Comparison of ENCODE assay signal across 21 cellular contexts in genomic region chr12:52658196-52658595, GRCh38. TPM values are rescaled to one million over a fixed set of nuclear protein-coding genes. Genes with fewer than 3 reads are reported as not detected.
DNase-seq lines count a peak whose midpoint lies in the region; ATAC-seq and TF ChIP-seq lines count a peak whose summit lies in the region.
"Had no signal": no experiment of that assay in that cellular context is flagged by ENCODE, and none has a peak within 500 bp of the region (broad histone marks: within the 10 kb centered on the region; RNA-seq: fewer than 3 reads in every experiment).

No MANE protein-coding gene starts in this region.

- H3K4me3 ChIP-seq in coronary artery (no peak overlapping the region), spleen (no peak overlapping the region)
- H3K4me3 ChIP-seq: A549 had no signal

- no peaks in the 10 kb centered on the region for H3K9me3 ChIP-seq in spleen
- H3K9me3 ChIP-seq: A549 had no signal

- ATAC-seq in HG03097 (IDR thresholded peaks at IDR 0.05; ENCODE audit: low FRiP score, unreplicated experiment) = no peak
- ATAC-seq: A549, HepG2 had no signal

- peak; percentile 32 for DNase-seq in activated CD8-positive, alpha-beta memory T cell treated with anti-CD3 and anti-CD28 coated beads for 24 hours
- no peak for DNase-seq in activated CD8-positive, alpha-beta memory T cell treated with anti-CD3 and anti-CD28 coated beads, Interleukin-2, amount 50 U/mL, for 48 hours
- DNase-seq in coronary artery (ENCODE audit: low spot score) (peak; percentile 50), spleen (peak; percentile 65), NCI-H2196 (lab: John Stamatoyannopoulos, UW; ENCODE audit: unreplicated experiment) (no peak)
- no peak for DNase-seq in stimulated activated CD4-positive, alpha-beta T cell treated with anti-CD3 and anti-CD28 coated beads, Interleukin-4, amount 100 ng/mL, for 4 hours
- DNase-seq: AML-193; CD4-positive, alpha-beta T cell; DMS153; DMS79; GDM1; GOT3; H7 had no signal

- no peaks in the 10 kb centered on the region for H3K4me1 ChIP-seq in spleen
- H3K4me1 ChIP-seq: A549 had no signal

- H3K27me3 ChIP-seq in spleen (replicated peaks in 1 of 7) = peaks cover 0 to 15% (median 0%) of the 10 kb centered on the region in 7 donors

- no peaks in the 10 kb centered on the region for H3K36me3 ChIP-seq in spleen

- no peak for TF ChIP-seq POLR2A in spleen (IDR thresholded peaks at IDR 0.05)

- H3K27ac ChIP-seq in coronary artery = no peak overlapping the region
- H3K27ac ChIP-seq in spleen = no peak overlapping the region
- H3K27ac ChIP-seq: 22Rv1, A549, C4-2B had no signal

- 77 to 85% (median 79%) methylated on average over 4 of the region's 4 CpGs for WGBS in spleen, 5 donors

- intact Hi-C loops in spleen (cut with DNase I; ENCODE audit: low total_unique reads) = no loop called here

- TF ChIP-seq CTCF in coronary artery (IDR thresholded peaks at IDR 0.05) = no peak
- TF ChIP-seq CTCF in spleen (IDR thresholded peaks at IDR 0.05 in 8 of 11, conservative IDR thresholded peaks at IDR 0.05 in 3 of 11) = no peak

RNA-seq across cellular contexts. Expression of gene KRT2, which starts 6.2 kb away (rescaled TPM):
- total RNA-seq in spleen = under 1 TPM in 3 of 7 donors, not detected in 4; 0.13 to 0.52 (median 0.26) TPM
- polyA plus RNA-seq in spleen = under 1 TPM; 0.07 to 0.45 (median 0.42) TPM
- total RNA-seq: H7, HepG2 had no signal
- polyA plus RNA-seq: BJ, HepG2, IgD-negative memory B cell had no signal

RNA-seq across cellular contexts. Expression of gene KRT1, which starts 22.0 kb away (rescaled TPM):
- 1 to 10 TPM in 2 of 7 donors, under 1 TPM in 3, not detected in 2; 0.58 to 2.4 (median 0.68) TPM for total RNA-seq in spleen
- under 1 TPM in 1 of 3 donors, not detected in 2; 0.05 TPM for polyA plus RNA-seq in spleen
- total RNA-seq: Daoy, H7, HepG2 had no signal
- polyA plus RNA-seq: A549, BJ, HepG2 had no signal

RNA-seq across cellular contexts. Expression of gene KRT73, which starts 39.8 kb away (rescaled TPM):
- total RNA-seq in spleen = 1 to 10 TPM in 3 of 7 donors, under 1 TPM in 4; 0.13 to 1.4 (median 0.59) TPM
- polyA plus RNA-seq in spleen = under 1 TPM; 0.04 to 0.20 (median 0.16) TPM
- total RNA-seq: Daoy, H7, HepG2 had no signal
- polyA plus RNA-seq: A549, BJ, HepG2, IgD-negative memory B cell had no signal

RNA-seq across cellular contexts. Expression of gene KRT77, which starts 45.1 kb away (rescaled TPM):
- total RNA-seq in spleen = not detected
- polyA plus RNA-seq in spleen = under 1 TPM in 1 of 3 donors, not detected in 2; 0.03 TPM
- total RNA-seq: Daoy, H7, HepG2 had no signal
- polyA plus RNA-seq: BJ, HepG2, IgD-negative memory B cell had no signal

RNA-seq across cellular contexts. Expression of gene KRT72, which starts 56.9 kb away (rescaled TPM):
- 1 to 10 TPM in 2 of 7 donors, under 1 TPM in 4, not detected in 1; 0.52 to 2.2 (median 0.78) TPM for total RNA-seq in spleen
- polyA plus RNA-seq in spleen = 1 to 10 TPM in 2 of 3 donors, under 1 TPM in 1; 0.86 to 1.7 (median 1.4) TPM
- total RNA-seq: Daoy, H7, HepG2 had no signal
- polyA plus RNA-seq: A549, BJ, HepG2, IgD-negative memory B cell had no signal

Comparison
In these comparisons a context has a peak if more than half of its experiments do, and no peak if none do; other contexts are left out.
1. DNase-seq: peak in activated CD8-positive, alpha-beta memory T cell treated with anti-CD3 and anti-CD28 coated beads for 24 hours (single experiment), coronary artery (single experiment) and spleen (single experiment); none in activated CD8-positive, alpha-beta memory T cell treated with anti-CD3 and anti-CD28 coated beads, Interleukin-2, amount 50 U/mL, for 48 hours (single experiment), stimulated activated CD4-positive, alpha-beta T cell treated with anti-CD3 and anti-CD28 coated beads, Interleukin-4, amount 100 ng/mL, for 4 hours (0 of 2) and NCI-H2196 (single experiment).